8 cellular contexts compared by ENCODE assay signal in genomic region chr2:164479460-164479859, GRCh38.
DNase-seq lines count a peak whose midpoint lies in the region; ATAC-seq and TF ChIP-seq lines count a peak whose summit lies in the region.

No MANE protein-coding gene starts in this region.

- POLR2A ChIA-PET in naive thymus-derived CD8-positive, alpha-beta T cell (lab: Charles Lee), result no interaction called here

- H3K27me3 Mint-ChIP-seq in naive thymus-derived CD8-positive, alpha-beta T cell, result no peaks in the 10 kb centered on the region

- peaks cover 0 to 9% (median 2%) of the 10 kb centered on the region in 9 donors for H3K9me3 Mint-ChIP-seq in naive thymus-derived CD8-positive, alpha-beta T cell

- H3K4me1 Mint-ChIP-seq in naive thymus-derived CD8-positive, alpha-beta T cell, result no peaks in the 10 kb centered on the region

- H3K27ac ChIP-seq in WERI-Rb-1, result no peak overlapping the region

- H3K36me3 ChIP-seq in WERI-Rb-1, result no peaks in the 10 kb centered on the region

- H3K4me3 Mint-ChIP-seq in naive thymus-derived CD8-positive, alpha-beta T cell, result no peak overlapping the region

- no peaks in the 10 kb centered on the region for H3K9me3 ChIP-seq in WERI-Rb-1 (ENCODE audit: severe bottlenecking)

- ATAC-seq in esophagus mucosa, result no peak
- no peak for ATAC-seq in naive thymus-derived CD8-positive, alpha-beta T cell
- ATAC-seq in GM18870 (IDR thresholded peaks at IDR 0.05; ENCODE audit: unreplicated experiment), result no peak
- no peak for ATAC-seq in HG03139 (IDR thresholded peaks at IDR 0.05; ENCODE audit: unreplicated experiment)

- DNase-seq in AG08396 (ENCODE audit: low spot score), result peak; percentile 7
- peak; percentile 6 for DNase-seq in Jurkat, Clone E6-1 (ENCODE audit: low read depth, low spot score)
- peak; percentile 48 for DNase-seq in WERI-Rb-1
- DNase-seq in kidney tubule cell (ENCODE audit: low spot score), result peak; percentile 32
- no peak for DNase-seq in naive thymus-derived CD8-positive, alpha-beta T cell

- H3K36me3 Mint-ChIP-seq in naive thymus-derived CD8-positive, alpha-beta T cell, result no peaks in the 10 kb centered on the region

- no peak overlapping the region for H3K27ac Mint-ChIP-seq in naive thymus-derived CD8-positive, alpha-beta T cell

- H3K27me3 ChIP-seq in WERI-Rb-1 (ENCODE audit: insufficient read depth, low read depth, severe bottlenecking), result no peaks in the 10 kb centered on the region

- TF ChIP-seq CTCF in WERI-Rb-1 (IDR thresholded peaks at IDR 0.05; ENCODE audit: low read depth, low read length), result peak; percentile 48

- H3K4me3 ChIP-seq in Jurkat, Clone E6-1 (ENCODE audit: low read length), result no peak overlapping the region
- H3K4me3 ChIP-seq in WERI-Rb-1 (ENCODE audit: low read depth, low read length), result no peak overlapping the region

Comparison
In these comparisons a context has a peak if more than half of its experiments do, and no peak if none do; other contexts are left out.
1. DNase-seq: peak in AG08396 (single experiment), Jurkat, Clone E6-1 (single experiment), WERI-Rb-1 (single experiment) and kidney tubule cell (single experiment); none in naive thymus-derived CD8-positive, alpha-beta T cell (0 of 10).